ENCODE assay signal across 8 cellular contexts in genomic region chr2:157302492-157303099, GRCh38. TPM values are rescaled to one million over a fixed set of nuclear protein-coding genes. Genes with fewer than 3 reads are reported as not detected.
DNase-seq lines count a peak whose midpoint lies in the region; ATAC-seq lines count a peak whose summit lies in the region.

No MANE protein-coding gene starts in this region.

- H3K4me3 Mint-ChIP-seq in activated T-helper 1 cell treated with anti-CD3 and anti-CD28 coated beads, Interleukin-12 subunit alpha, Interleukin-12 subunit beta, Interleukin-2, Interleukin-4 antibody, amounts not matched to agents 30 ng/mL and 10 ng/mL and 1 ng/mL, durations not matched to agents 14 hours and 24 hours and 36 hours: no peak overlapping the region

- intact Hi-C loops in activated T-helper 1 cell treated with anti-CD3 and anti-CD28 coated beads, Interleukin-12 subunit alpha, Interleukin-12 subunit beta, Interleukin-2, Interleukin-4 antibody, amounts not matched to agents 30 ng/mL and 10 ng/mL and 1 ng/mL, durations not matched to agents 14 hours and 24 hours and 36 hours (cut with micrococcal nuclease): loop anchor here (1.0 to 5.0 kb wide), 9 partner anchors 25 to 1445 kb away; no protein-coding TSS in a partner anchor
- intact Hi-C loops in Right ventricle myocardium superior (cut with DNase I): loop anchor here (10.0 kb wide), 2 partner anchors 292 to 712 kb away; no protein-coding TSS in a partner anchor

- no peak overlapping the region for H3K27ac Mint-ChIP-seq in activated T-helper 1 cell treated with anti-CD3 and anti-CD28 coated beads, Interleukin-12 subunit alpha, Interleukin-12 subunit beta, Interleukin-2, Interleukin-4 antibody, amounts not matched to agents 30 ng/mL and 10 ng/mL and 1 ng/mL, durations not matched to agents 14 hours and 24 hours and 36 hours

- H3K27me3 Mint-ChIP-seq in activated T-helper 1 cell treated with anti-CD3 and anti-CD28 coated beads, Interleukin-12 subunit alpha, Interleukin-12 subunit beta, Interleukin-2, Interleukin-4 antibody, amounts not matched to agents 30 ng/mL and 10 ng/mL and 1 ng/mL, durations not matched to agents 14 hours and 24 hours and 36 hours (ENCODE audit: insufficient read depth): peaks cover 14% of the 10 kb centered on the region

- ATAC-seq in GM19351 (IDR thresholded peaks at IDR 0.05; ENCODE audit: unreplicated experiment) (peak; percentile 73), HG03342 (IDR thresholded peaks at IDR 0.05; ENCODE audit: unreplicated experiment) (peak; percentile 74), Right ventricle myocardium superior (ENCODE audit: poor library complexity) (peak; percentile 83)

- H3K36me3 Mint-ChIP-seq in activated T-helper 1 cell treated with anti-CD3 and anti-CD28 coated beads, Interleukin-12 subunit alpha, Interleukin-12 subunit beta, Interleukin-2, Interleukin-4 antibody, amounts not matched to agents 30 ng/mL and 10 ng/mL and 1 ng/mL, durations not matched to agents 14 hours and 24 hours and 36 hours (ENCODE audit: low read depth): no peaks in the 10 kb centered on the region

- no peaks in the 10 kb centered on the region for H3K9me3 Mint-ChIP-seq in activated T-helper 1 cell treated with anti-CD3 and anti-CD28 coated beads, Interleukin-12 subunit alpha, Interleukin-12 subunit beta, Interleukin-2, Interleukin-4 antibody, amounts not matched to agents 30 ng/mL and 10 ng/mL and 1 ng/mL, durations not matched to agents 14 hours and 24 hours and 36 hours

- H3K4me1 Mint-ChIP-seq in activated T-helper 1 cell treated with anti-CD3 and anti-CD28 coated beads, Interleukin-12 subunit alpha, Interleukin-12 subunit beta, Interleukin-2, Interleukin-4 antibody, amounts not matched to agents 30 ng/mL and 10 ng/mL and 1 ng/mL, durations not matched to agents 14 hours and 24 hours and 36 hours (ENCODE audit: low read depth): peaks cover 22% of the 10 kb centered on the region

- peak; percentile 24 for DNase-seq in Daoy (ENCODE audit: low read depth)
- DNase-seq in NCI-H460 (ENCODE audit: extremely low read depth, low read depth): peak; percentile 69
- DNase-seq in activated T-helper 1 cell treated with anti-CD3 and anti-CD28 coated beads, Interleukin-12 subunit alpha, Interleukin-12 subunit beta, Interleukin-2, Interleukin-4 antibody, amounts not matched to agents 30 ng/mL and 10 ng/mL and 1 ng/mL, durations not matched to agents 14 hours and 24 hours and 36 hours (ENCODE audit: low spot score): peak; percentile 26
- no peak for DNase-seq in Right ventricle myocardium superior
- DNase-seq in putamen (ENCODE audit: low spot score): peak; percentile 74
- DNase-seq in activated CD4-positive, CD25-positive, alpha-beta regulatory T cell (lab: John Stamatoyannopoulos, UW): no peak

RNA-seq across cellular contexts. Expression of gene ERMN, which starts 23.0 kb away (rescaled TPM):
- 0.29 TPM in 1 of 2 replicates, not detected in the other for total RNA-seq in Daoy (2014; rRNA removed; shearing (Covaris generic))
- not detected in 2 replicates for total RNA-seq in NCI-H460 (2014; rRNA removed; shearing (Covaris generic))
- not detected in 2 replicates for polyA plus RNA-seq in NCI-H460 (2014; cell fraction: nucleus; rRNA removed)
- total RNA-seq in activated T-helper 1 cell treated with anti-CD3 and anti-CD28 coated beads, Interleukin-12 subunit alpha, Interleukin-12 subunit beta, Interleukin-2, Interleukin-4 antibody, amounts not matched to agents 30 ng/mL and 10 ng/mL and 1 ng/mL, durations not matched to agents 14 hours and 24 hours and 36 hours: 2.1 and 2.4 TPM in 2 replicates
- total RNA-seq in Right ventricle myocardium superior: not detected

RNA-seq across cellular contexts. Expression of gene GALNT5, which starts 45.1 kb away (rescaled TPM):
- total RNA-seq in Daoy (2014; rRNA removed; shearing (Covaris generic)): under 0.01 and 0.03 TPM in 2 replicates
- 2.2 and 3.0 TPM in 2 replicates for total RNA-seq in NCI-H460 (2014; rRNA removed; shearing (Covaris generic))
- 5.5 and 6.5 TPM in 2 replicates for polyA plus RNA-seq in NCI-H460 (2014; cell fraction: nucleus; rRNA removed)
- total RNA-seq in activated T-helper 1 cell treated with anti-CD3 and anti-CD28 coated beads, Interleukin-12 subunit alpha, Interleukin-12 subunit beta, Interleukin-2, Interleukin-4 antibody, amounts not matched to agents 30 ng/mL and 10 ng/mL and 1 ng/mL, durations not matched to agents 14 hours and 24 hours and 36 hours: not detected in 2 replicates
- total RNA-seq in Right ventricle myocardium superior: 0.16 TPM

Comparison
In these comparisons a context has a peak if more than half of its experiments do, and no peak if none do; other contexts are left out.
1. DNase-seq: peak in Daoy (single experiment), NCI-H460 (single experiment), activated T-helper 1 cell treated with anti-CD3 and anti-CD28 coated beads, Interleukin-12 subunit alpha, Interleukin-12 subunit beta, Interleukin-2, Interleukin-4 antibody, amounts not matched to agents 30 ng/mL and 10 ng/mL and 1 ng/mL, durations not matched to agents 14 hours and 24 hours and 36 hours (single experiment) and putamen (single experiment); none in Right ventricle myocardium superior (single experiment) and activated CD4-positive, CD25-positive, alpha-beta regulatory T cell (0 of 4).
2. Peak in every context shown above with its lines, with median percentiles within 50 percentile points of each other: ATAC-seq.